ENCODE assay signal across 8 cellular contexts in genomic region chr15:84750583-84751092, GRCh38. TPM values are rescaled to one million over a fixed set of nuclear protein-coding genes. Genes with fewer than 3 reads are reported as not detected.
DNase-seq lines count a peak whose midpoint lies in the region; ATAC-seq and TF ChIP-seq lines count a peak whose summit lies in the region.

No MANE protein-coding gene starts in this region.

- H3K9ac ChIP-seq in DND-41 (ENCODE audit: low read depth, low read length) = peak overlapping the region; percentile 85; the same call in 1 of the 2 replicates

- no peak overlapping the region for H3K27ac ChIP-seq in DND-41 (ENCODE audit: low read length)
- peak overlapping the region; percentile 91 to 94 for H3K27ac ChIP-seq in thoracic aorta

- H3K4me1 ChIP-seq in DND-41 (ENCODE audit: insufficient read depth, low read length) (peaks cover 40% of the 10 kb centered on the region), thoracic aorta (ENCODE audit: control insufficient read depth in 1 of 2, low read depth in 2 of 2) (peaks cover 40 to 65% of the 10 kb centered on the region in 2 donors)

- DNase-seq in DND-41 = no peak
- peak; percentile 69 for DNase-seq in OCI-M1 (lab: John Stamatoyannopoulos, UW)
- no peak for DNase-seq in foreskin fibroblast
- DNase-seq in thoracic aorta (ENCODE audit: low spot score) = no peak
- DNase-seq in NCI-H1092 treated with DMSO at 0.1 percent for 48 hours (lab: John Stamatoyannopoulos, UW) = no peak
- no peak for DNase-seq in NK-92 (lab: John Stamatoyannopoulos, UW; ENCODE audit: unreplicated experiment)

- H2AFZ ChIP-seq in DND-41 (ENCODE audit: low read depth, low read length) = no peak overlapping the region

- H4K20me1 ChIP-seq in DND-41 (ENCODE audit: insufficient read depth, low read length) = peaks cover 29% of the 10 kb centered on the region

- ATAC-seq in DND-41 (ENCODE audit: insufficient read depth, low read depth) = no peak
- peak; percentile 21 for ATAC-seq in GM21737 (IDR thresholded peaks at IDR 0.05; ENCODE audit: unreplicated experiment)
- no peak for ATAC-seq in thoracic aorta (ENCODE audit: insufficient number of reproducible peaks, low FRiP score, low read depth)
- no peak for ATAC-seq in HG03045 (IDR thresholded peaks at IDR 0.05; ENCODE audit: unreplicated experiment)

- peaks cover 79% of the 10 kb centered on the region for H3K79me2 ChIP-seq in DND-41 (ENCODE audit: insufficient read depth, low read length)

- H3K4me3 ChIP-seq in DND-41 (ENCODE audit: low read depth in 1 of 2, low read length in 2 of 2) (peak overlapping the region in 1 of 2 experiments; percentile 99; a peak in 2 of 4 replicates), foreskin fibroblast (ENCODE audit: low read depth in 1 of 2, low read length in 2 of 2) (peak overlapping the region; percentile 21 to 80), thoracic aorta (peak overlapping the region; percentile 79)

- H3K36me3 ChIP-seq in DND-41 (ENCODE audit: insufficient read depth, low read length) = no peaks in the 10 kb centered on the region; the same call in none of the 2 replicates
- no peaks in the 10 kb centered on the region for H3K36me3 ChIP-seq in thoracic aorta

- peak overlapping the region; percentile 98 for H3K4me2 ChIP-seq in DND-41 (ENCODE audit: insufficient read depth, low read length)

- no peak for TF ChIP-seq CTCF in DND-41 (IDR thresholded peaks at IDR 0.05; ENCODE audit: borderline replicate concordance, extremely low read depth, low read length, poor library complexity, severe bottlenecking)
- no peak for TF ChIP-seq CTCF in foreskin fibroblast (IDR thresholded peaks at IDR 0.05; ENCODE audit: low read depth, low read length)
- no peak for TF ChIP-seq CTCF in thoracic aorta (IDR thresholded peaks at IDR 0.05)

- H3K27me3 ChIP-seq in DND-41 (ENCODE audit: insufficient read depth, low read length, poor library complexity) (no peaks in the 10 kb centered on the region), thoracic aorta (replicated peaks; ENCODE audit: insufficient read depth) (no peaks in the 10 kb centered on the region)

- no peaks in the 10 kb centered on the region for H3K9me3 ChIP-seq in DND-41 (ENCODE audit: insufficient read depth, low read length, severe bottlenecking)
- no peaks in the 10 kb centered on the region for H3K9me3 ChIP-seq in thoracic aorta

RNA-seq across cellular contexts. Expression of gene ZNF592, which starts 2.2 kb away (rescaled TPM):
- total RNA-seq in thoracic aorta = 10 to 100 TPM; 24.4 to 26.7 TPM

RNA-seq across cellular contexts. Expression of gene SEC11A, which starts 34.7 kb away (rescaled TPM):
- total RNA-seq in thoracic aorta = 100 to 1,000 TPM in 1 of 2 donors, 10 to 100 TPM in 1; 97.1 to 122 TPM
